Comparison of ENCODE assay signal across 8 cellular contexts in genomic region chr1:205229916-205230700, GRCh38. TPM values are rescaled to one million over a fixed set of nuclear protein-coding genes. Genes with fewer than 3 reads are reported as not detected.
DNase-seq lines count a peak whose midpoint lies in the region; ATAC-seq and TF ChIP-seq lines count a peak whose summit lies in the region.

No MANE protein-coding gene starts in this region.

- no peak for DNase-seq in AG04449 (ENCODE audit: low read depth, low spot score)
- DNase-seq in GM23248: peak; percentile 9
- no peak for DNase-seq in activated T-helper 1 cell treated with anti-CD3 and anti-CD28 coated beads, Interleukin-12 subunit alpha, Interleukin-12 subunit beta, Interleukin-2, Interleukin-4 antibody, amounts not matched to agents 30 ng/mL and 10 ng/mL and 1 ng/mL, durations not matched to agents 14 hours and 24 hours and 36 hours (ENCODE audit: low spot score)
- DNase-seq in myocyte (ENCODE audit: low read depth): peak; percentile 18
- no peak for DNase-seq in HPDE6-E6E7 (ENCODE audit: extremely low spot score)
- DNase-seq in NOMO-1 (lab: John Stamatoyannopoulos, UW; ENCODE audit: unreplicated experiment in 2 of 2): no peak

- H3K4me1 ChIP-seq in GM23248 (ENCODE audit: insufficient read depth): no peaks in the 10 kb centered on the region

- H3K36me3 Mint-ChIP-seq in activated T-helper 1 cell treated with anti-CD3 and anti-CD28 coated beads, Interleukin-12 subunit alpha, Interleukin-12 subunit beta, Interleukin-2, Interleukin-4 antibody, amounts not matched to agents 30 ng/mL and 10 ng/mL and 1 ng/mL, durations not matched to agents 14 hours and 24 hours and 36 hours (ENCODE audit: low read depth): peaks cover 5% of the 10 kb centered on the region

- no peak overlapping the region for H2AFZ ChIP-seq in GM23248

- H4K20me1 ChIP-seq in GM23248 (ENCODE audit: insufficient read depth): no peaks in the 10 kb centered on the region

- no peak for TF ChIP-seq CTCF in AG04449 (IDR thresholded peaks at IDR 0.05; ENCODE audit: insufficient read depth, low read length, missing control alignments)

- no peak for ATAC-seq in GM19467 (IDR thresholded peaks at IDR 0.05; ENCODE audit: unreplicated experiment)
- no peak for ATAC-seq in GM21717 (IDR thresholded peaks at IDR 0.05; ENCODE audit: unreplicated experiment)

- H3K4me3 ChIP-seq in AG04449 (ENCODE audit: low read depth, low read length) (peak overlapping the region; percentile 10; the same call in 1 of the 2 replicates), GM23248 (no peak overlapping the region)

- no peaks in the 10 kb centered on the region for H3K9me3 ChIP-seq in GM23248 (ENCODE audit: low read depth)

- CTCF ChIA-PET in AG04449 (lab: Yijun Ruan, JAX): interaction anchor here (0.6 to 4.7 kb wide), 19 partner anchors 8 to 256 kb away, joined by 3 to 37 read pairs (median 5); no protein-coding TSS in a partner anchor

- H3K4me3 Mint-ChIP-seq in activated T-helper 1 cell treated with anti-CD3 and anti-CD28 coated beads, Interleukin-12 subunit alpha, Interleukin-12 subunit beta, Interleukin-2, Interleukin-4 antibody, amounts not matched to agents 30 ng/mL and 10 ng/mL and 1 ng/mL, durations not matched to agents 14 hours and 24 hours and 36 hours: peak overlapping the region; percentile 97

- H3K27ac ChIP-seq in GM23248: no peak overlapping the region

- no peaks in the 10 kb centered on the region for H3K36me3 ChIP-seq in GM23248 (ENCODE audit: low read depth)

- no peak overlapping the region for H3K9ac ChIP-seq in GM23248

- peaks cover 70% of the 10 kb centered on the region for H3K4me1 Mint-ChIP-seq in activated T-helper 1 cell treated with anti-CD3 and anti-CD28 coated beads, Interleukin-12 subunit alpha, Interleukin-12 subunit beta, Interleukin-2, Interleukin-4 antibody, amounts not matched to agents 30 ng/mL and 10 ng/mL and 1 ng/mL, durations not matched to agents 14 hours and 24 hours and 36 hours (ENCODE audit: low read depth)

- POLR2A ChIA-PET in AG04449 (lab: Yijun Ruan, JAX): interaction anchor here (1.1 to 1.4 kb wide), 2 partner anchors 32 to 109 kb away, joined by 5 to 6 read pairs; partner anchors contain the start of gene RBBP5

- H3K9me3 Mint-ChIP-seq in activated T-helper 1 cell treated with anti-CD3 and anti-CD28 coated beads, Interleukin-12 subunit alpha, Interleukin-12 subunit beta, Interleukin-2, Interleukin-4 antibody, amounts not matched to agents 30 ng/mL and 10 ng/mL and 1 ng/mL, durations not matched to agents 14 hours and 24 hours and 36 hours: no peaks in the 10 kb centered on the region

- peaks cover 9% of the 10 kb centered on the region; the same call in 1 of the 2 replicates for H3F3A ChIP-seq in GM23248 (ENCODE audit: insufficient read depth)

- no peaks in the 10 kb centered on the region for H3K9me2 ChIP-seq in GM23248 (ENCODE audit: insufficient read depth)

- peaks cover 20% of the 10 kb centered on the region for H3K27me3 Mint-ChIP-seq in activated T-helper 1 cell treated with anti-CD3 and anti-CD28 coated beads, Interleukin-12 subunit alpha, Interleukin-12 subunit beta, Interleukin-2, Interleukin-4 antibody, amounts not matched to agents 30 ng/mL and 10 ng/mL and 1 ng/mL, durations not matched to agents 14 hours and 24 hours and 36 hours (ENCODE audit: insufficient read depth)

- no peaks in the 10 kb centered on the region for H3K79me2 ChIP-seq in GM23248 (ENCODE audit: insufficient read depth)

- H3K4me2 ChIP-seq in GM23248 (ENCODE audit: unreplicated experiment): no peak overlapping the region

- H3K27ac Mint-ChIP-seq in activated T-helper 1 cell treated with anti-CD3 and anti-CD28 coated beads, Interleukin-12 subunit alpha, Interleukin-12 subunit beta, Interleukin-2, Interleukin-4 antibody, amounts not matched to agents 30 ng/mL and 10 ng/mL and 1 ng/mL, durations not matched to agents 14 hours and 24 hours and 36 hours: peak overlapping the region; percentile 76

- H3K27me3 ChIP-seq in GM23248 (replicated peaks; ENCODE audit: insufficient read depth): no peaks in the 10 kb centered on the region

- in situ Hi-C loops in GM23248 (cut with MboI): no loop called here

- 63 to 65% methylated on average over 10 of the region's 10 CpGs for WGBS in GM23248 (ENCODE audit: low coverage in 1 of 2, low lambda C conversion rate in 2 of 2, missing lambda C conversion rate in 2 of 2), 2 experiments

- intact Hi-C loops in activated T-helper 1 cell treated with anti-CD3 and anti-CD28 coated beads, Interleukin-12 subunit alpha, Interleukin-12 subunit beta, Interleukin-2, Interleukin-4 antibody, amounts not matched to agents 30 ng/mL and 10 ng/mL and 1 ng/mL, durations not matched to agents 14 hours and 24 hours and 36 hours (cut with micrococcal nuclease): loop anchor here (1.0 to 2.0 kb wide), 6 partner anchors 7 to 91 kb away; partner anchors contain the start of gene NUAK2

RNA-seq across cellular contexts. Expression of gene TMCC2, which starts 2.4 kb away (rescaled TPM):
- total RNA-seq in GM23248 (2014; rRNA removed; shearing (Covaris generic)): 1.7 and 2.7 TPM in 2 replicates
- polyA plus RNA-seq in GM23248 (2016; fragmentation: Nextera tagmentation; extraction: Ambion mirVana): 0.39 and 0.63 TPM in 2 replicates
- 25.0 and 25.2 TPM in 2 replicates for total RNA-seq in activated T-helper 1 cell treated with anti-CD3 and anti-CD28 coated beads, Interleukin-12 subunit alpha, Interleukin-12 subunit beta, Interleukin-2, Interleukin-4 antibody, amounts not matched to agents 30 ng/mL and 10 ng/mL and 1 ng/mL, durations not matched to agents 14 hours and 24 hours and 36 hours
- 15.0 and 24.0 TPM in 2 replicates for total RNA-seq in myocyte
- polyA plus RNA-seq in myocyte (2012): 9.9 TPM

RNA-seq across cellular contexts. Expression of gene DSTYK, which starts 18.6 kb away (rescaled TPM):
- total RNA-seq in GM23248 (2014; rRNA removed; shearing (Covaris generic)): 11.3 and 12.1 TPM in 2 replicates
- 9.8 and 10.6 TPM in 2 replicates for polyA plus RNA-seq in GM23248 (2016; fragmentation: Nextera tagmentation; extraction: Ambion mirVana)
- total RNA-seq in activated T-helper 1 cell treated with anti-CD3 and anti-CD28 coated beads, Interleukin-12 subunit alpha, Interleukin-12 subunit beta, Interleukin-2, Interleukin-4 antibody, amounts not matched to agents 30 ng/mL and 10 ng/mL and 1 ng/mL, durations not matched to agents 14 hours and 24 hours and 36 hours: 34.2 and 35.9 TPM in 2 replicates
- 8.4 and 11.6 TPM in 2 replicates for total RNA-seq in myocyte
- 8.2 TPM for polyA plus RNA-seq in myocyte (2012)

Comparison
In these comparisons a context has a peak if more than half of its experiments do, and no peak if none do; other contexts are left out.
1. DNase-seq: peak in GM23248 (single experiment) and myocyte (single experiment); none in AG04449 (single experiment), activated T-helper 1 cell treated with anti-CD3 and anti-CD28 coated beads, Interleukin-12 subunit alpha, Interleukin-12 subunit beta, Interleukin-2, Interleukin-4 antibody, amounts not matched to agents 30 ng/mL and 10 ng/mL and 1 ng/mL, durations not matched to agents 14 hours and 24 hours and 36 hours (single experiment), HPDE6-E6E7 (single experiment) and NOMO-1 (0 of 2).